In the genomic region with DNA sequence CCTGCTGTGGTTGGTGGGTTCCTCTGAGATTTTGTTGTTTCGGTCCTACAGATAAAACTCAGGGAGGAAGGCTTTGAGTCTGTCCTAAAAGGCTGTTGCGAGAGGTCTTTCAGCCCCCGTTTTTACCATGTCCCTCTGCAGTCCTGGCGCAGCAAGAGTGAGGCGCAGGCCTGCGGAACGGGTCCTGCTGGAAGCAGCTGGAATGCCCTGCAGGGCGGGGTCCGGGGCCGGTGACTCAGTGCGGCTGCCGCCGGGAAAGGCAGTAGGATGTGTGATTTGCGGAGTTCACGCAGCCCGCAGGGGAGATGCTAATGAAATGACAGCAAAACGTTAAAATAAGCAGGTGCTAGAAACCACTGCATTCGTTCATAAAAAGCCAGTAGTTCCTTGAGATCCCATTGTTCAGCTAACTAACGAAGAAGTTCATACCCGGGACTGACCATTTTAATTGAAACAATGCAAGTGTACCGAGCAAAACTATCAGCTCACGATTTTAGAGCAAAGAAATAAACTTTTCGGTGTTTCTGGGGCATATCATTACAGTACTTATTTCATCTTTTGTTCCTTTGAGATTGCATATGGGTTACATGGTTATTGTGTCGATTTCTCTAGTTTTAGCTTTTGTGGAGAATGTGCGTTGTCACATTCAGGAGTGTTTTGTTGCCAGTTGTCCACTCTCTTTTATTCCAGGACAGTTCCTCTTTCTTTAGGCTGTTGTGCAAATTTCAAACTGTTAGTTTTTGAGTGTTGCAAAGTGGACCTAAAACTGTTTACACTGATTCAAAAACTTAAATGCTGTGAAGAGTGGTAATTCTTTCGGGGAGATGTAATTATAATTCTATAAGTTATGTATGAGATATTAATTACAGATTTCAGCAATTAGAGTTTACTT, we compare ENCODE assay signal across 8 cellular contexts. TPM values are rescaled to one million over a fixed set of nuclear protein-coding genes. Genes with fewer than 3 reads are reported as not detected.
DNase-seq lines count a peak whose midpoint lies in the region; ATAC-seq, FAIRE-seq and TF ChIP-seq lines count a peak whose summit lies in the region.

No MANE protein-coding gene starts in this region.

- H3K9me1 ChIP-seq in keratinocyte (ENCODE audit: control insufficient read depth, extremely low read depth, insufficient read depth, low read length): no peaks in the 10 kb centered on the region

- dilution Hi-C loops in keratinocyte (cut with MboI; ENCODE audit: extremely low pct_ligation_motif_present, low sequenced_read_pairs): no loop called here

- TF ChIP-seq CTCF in cardiac fibroblast (IDR thresholded peaks at IDR 0.05; ENCODE audit: low read depth, low read length) (peak; percentile 2), keratinocyte (optimal IDR thresholded peaks at IDR 0.05 in 1 of 3, IDR thresholded peaks at IDR 0.05 in 1 of 3, conservative IDR thresholded peaks at IDR 0.05 in 1 of 3; ENCODE audit: extremely low read depth in 1 of 3, insufficient read depth in 2 of 3, low read length in 3 of 3) (no peak)

- H3K9ac ChIP-seq in keratinocyte (ENCODE audit: control insufficient read depth, extremely low read depth, insufficient read depth, low read length): peak overlapping the region; percentile 98

- peak; percentile 84 for FAIRE-seq in keratinocyte (lab: Jason Lieb, UNC)

- ATAC-seq in HG02938 (IDR thresholded peaks at IDR 0.05; ENCODE audit: unreplicated experiment): peak; percentile 25

- peaks cover 54% of the 10 kb centered on the region for H3K79me2 ChIP-seq in keratinocyte (ENCODE audit: control insufficient read depth, insufficient read depth, low read length)

- DNase-seq in activated T-cell treated with anti-CD3 and anti-CD28 coated beads for 24 hours (ENCODE audit: low read depth) (peak; percentile 39), activated T-cell treated with anti-CD3 and anti-CD28 coated beads for 4 hours (no peak), NCI-H146 treated with DMSO at 0.1 percent for 48 hours (lab: John Stamatoyannopoulos, UW; ENCODE audit: unreplicated experiment) (peak; percentile 57), T-helper 2 cell (peak; percentile 17 to 73 (median 34)), cardiac fibroblast (ENCODE audit: low read depth in 2 of 2) (peak; percentile 86 to 88), keratinocyte (ENCODE audit: low read depth, low spot score) (no peak)
- peak; percentile 45 to 75 (median 60) for DNase-seq in stimulated activated CD4-positive, alpha-beta T cell treated with anti-CD3 and anti-CD28 coated beads, Interleukin-12 subunit alpha, Interleukin-12 subunit beta, amount 100 ng/mL, for 48 hours (ENCODE audit: low read depth in 2 of 3, low spot score in 1 of 3)

- H3K27me3 ChIP-seq in keratinocyte (ENCODE audit: control insufficient read depth, extremely low read depth, insufficient read depth, low read length): no peaks in the 10 kb centered on the region

- peak overlapping the region; percentile 71 for H2AFZ ChIP-seq in keratinocyte (ENCODE audit: control insufficient read depth, low read length)

- H3K4me2 ChIP-seq in keratinocyte (ENCODE audit: control insufficient read depth, extremely low read depth, insufficient read depth, low read depth, low read length): peak overlapping the region; percentile 88

- peak overlapping the region; percentile 73 to 80 for H3K4me3 ChIP-seq in cardiac fibroblast (replicated peaks in 1 of 2; ENCODE audit: low read depth in 2 of 2, low read length in 2 of 2)
- peak overlapping the region; percentile 87 to 98 (median 95) for H3K4me3 ChIP-seq in keratinocyte (ENCODE audit: control insufficient read depth in 2 of 3, extremely low read depth in 1 of 3, insufficient read depth in 2 of 3, low read depth in 1 of 3, low read length in 3 of 3)

- H3K27ac ChIP-seq in keratinocyte (ENCODE audit: control insufficient read depth, insufficient read depth, low read length): peak overlapping the region; percentile 98

- H3K4me1 ChIP-seq in keratinocyte (ENCODE audit: control insufficient read depth, extremely low read depth, insufficient read depth, low read length): peaks cover 49% of the 10 kb centered on the region

- H4K20me1 ChIP-seq in keratinocyte (ENCODE audit: control insufficient read depth, extremely low read depth, insufficient read depth, low read length): no peaks in the 10 kb centered on the region

- H3K9me3 ChIP-seq in keratinocyte (ENCODE audit: control insufficient read depth, low read depth, low read length): no peaks in the 10 kb centered on the region

- peaks cover 0 to 5% of the 10 kb centered on the region in 2 experiments for H3K36me3 ChIP-seq in keratinocyte (ENCODE audit: control insufficient read depth in 2 of 2, extremely low read depth in 1 of 2, insufficient read depth in 2 of 2, low read length in 2 of 2)

RNA-seq across cellular contexts. Expression of a gene that starts 0.8 kb away (rescaled TPM):
- 12.6 to 65.8 TPM (median 55.6 TPM) in 3 replicates for polyA plus RNA-seq in keratinocyte
- 1.7 TPM for polyA plus RNA-seq in keratinocyte (2011; ENCODE audit: low read depth)
- polyA plus RNA-seq in keratinocyte (2011; cell fraction: cytosol; rRNA removed): 10.6 and 16.8 TPM in 2 replicates
- polyA plus RNA-seq in keratinocyte (2011; cell fraction: nucleus; rRNA removed): 29.0 and 31.9 TPM in 2 replicates
- polyA plus RNA-seq in keratinocyte (2012; ENCODE audit: low replicate concordance): 0.55 and 46.9 TPM in 2 replicates
- 30.0 to 169 TPM (median 30.1 TPM) in 3 replicates for polyA minus RNA-seq in keratinocyte
- 17.8 TPM for polyA minus RNA-seq in keratinocyte (2011; cell fraction: cytosol; rRNA and poly(A)+ RNA removed)
- 20.5 and 51.1 TPM in 2 replicates for polyA minus RNA-seq in keratinocyte (2011; cell fraction: nucleus; rRNA and poly(A)+ RNA removed)

Comparison
In these comparisons a context has a peak if more than half of its experiments do, and no peak if none do; other contexts are left out.
1. DNase-seq: peak in activated T-cell treated with anti-CD3 and anti-CD28 coated beads for 24 hours (single experiment), NCI-H146 treated with DMSO at 0.1 percent for 48 hours (single experiment), T-helper 2 cell (5 of 5), cardiac fibroblast (2 of 2) and stimulated activated CD4-positive, alpha-beta T cell treated with anti-CD3 and anti-CD28 coated beads, Interleukin-12 subunit alpha, Interleukin-12 subunit beta, amount 100 ng/mL, for 48 hours (3 of 3); none in activated T-cell treated with anti-CD3 and anti-CD28 coated beads for 4 hours (single experiment) and keratinocyte (single experiment).